In genomic region chr3:42052867-42053351, GRCh38 we compare ENCODE assay signal across 1 cellular context.
TF ChIP-seq lines count a peak whose summit lies in the region.

No MANE protein-coding gene starts in this region.

TF ChIP-seq in K562, 482 proteins besides CTCF, POLR2A, EP300 and RAD21 (continued from another document):
- 0 out of 2 replicates have a peak, but pooled peaks have one; percentile 12 for TF ChIP-seq VEZF1 (CRISPR knock-in tag; IDR thresholded peaks at IDR 0.05)
- no peak for TF ChIP-seq ATF4 (CRISPR knock-in tag; IDR thresholded peaks at IDR 0.05)
- TF ChIP-seq AFF1 (IDR thresholded peaks at IDR 0.05; ENCODE audit: low read depth in 1 of 2, partially characterized antibody in 2 of 2), result no peak
- TF ChIP-seq HMG20A (CRISPR knock-in tag; conservative IDR thresholded peaks at IDR 0.05), result no peak
- no peak for TF ChIP-seq MITF (IDR thresholded peaks at IDR 0.05)
TF ChIP-seq in K562: peak in this region for 1.
